In genomic region chr2:110993557-110994231, GRCh38 we compare ENCODE assay signal across 9 cellular contexts.
DNase-seq lines count a peak whose midpoint lies in the region; ATAC-seq, FAIRE-seq and TF ChIP-seq lines count a peak whose summit lies in the region.
"Had no signal": no experiment of that assay in that cellular context is flagged by ENCODE, and none has a peak within 500 bp of the region (broad histone marks: within the 10 kb centered on the region; RNA-seq: fewer than 3 reads in every experiment).

No MANE protein-coding gene starts in this region.

- H3K4me2 ChIP-seq in PC-3 (ENCODE audit: low read length): no peak overlapping the region

- no peak overlapping the region for H3K27ac ChIP-seq in PC-3 (ENCODE audit: low read length)
- H3K27ac ChIP-seq in ovary: no peak overlapping the region

- CTCF ChIA-PET in PC-3 (lab: Charles Lee): no interaction called here

- no peaks in the 10 kb centered on the region for H3K9me3 ChIP-seq in PC-3 (ENCODE audit: low read length)
- no peaks in the 10 kb centered on the region for H3K9me3 ChIP-seq in ovary

- 51 to 62% (median 61%) methylated on average over 4 of the region's 4 CpGs for WGBS in ovary, 3 donors

- no peaks in the 10 kb centered on the region for H3K9me2 ChIP-seq in PC-3 (replicated peaks; ENCODE audit: low read length)

- H3K27me3 ChIP-seq in PC-3 (ENCODE audit: low read length) (no peaks in the 10 kb centered on the region), ovary (no peaks in the 10 kb centered on the region)

- no peak overlapping the region for H3K4me3 ChIP-seq in PC-3 (ENCODE audit: low read length)
- H3K4me3 ChIP-seq in ovary: no peak overlapping the region

- ATAC-seq in PC-3: no peak
- ATAC-seq in HG03139 (IDR thresholded peaks at IDR 0.05; ENCODE audit: unreplicated experiment): no peak
- no peak for ATAC-seq in HG02763 (IDR thresholded peaks at IDR 0.05; ENCODE audit: unreplicated experiment)
- no peak for ATAC-seq in left lobe of liver

- TF ChIP-seq CTCF in PC-3 (conservative IDR thresholded peaks at IDR 0.05; ENCODE audit: low read depth, low read length): no peak
- no peak for TF ChIP-seq CTCF in ovary (IDR thresholded peaks at IDR 0.05)

- H3K36me3 ChIP-seq in PC-3 (ENCODE audit: low read depth, low read length) (no peaks in the 10 kb centered on the region), ovary (no peaks in the 10 kb centered on the region)

- DNase-seq in A172 (ENCODE audit: low spot score) (peak; percentile 16), DMS53 (lab: John Stamatoyannopoulos, UW) (peak; percentile 87), PC-3 (peak; percentile 29), ovary (no peak), left lobe of liver (ENCODE audit: low spot score) (no peak)
- DNase-seq: activated CD4-positive, alpha-beta T cell treated with anti-CD3 and anti-CD28 coated beads, Interleukin-2, amount 10 ng/mL, durations not matched to agents 7 days and 5 days had no signal

- intact Hi-C loops in PC-3 (cut with micrococcal nuclease) (no loop called here), ovary (cut with DNase I) (no loop called here)

- no peak overlapping the region for H2AFZ ChIP-seq in PC-3 (ENCODE audit: low read length)

- H3K4me1 ChIP-seq in PC-3 (ENCODE audit: insufficient read depth, low read length) (no peaks in the 10 kb centered on the region), ovary (ENCODE audit: insufficient read depth) (no peaks in the 10 kb centered on the region)

- no peaks in the 10 kb centered on the region for H3K79me2 ChIP-seq in PC-3 (ENCODE audit: low read length)

- H4K20me1 ChIP-seq in PC-3 (ENCODE audit: low read length): no peaks in the 10 kb centered on the region

- POLR2A ChIA-PET in PC-3 (lab: Charles Lee; ENCODE audit: unreplicated experiment): no interaction called here

- no peaks in the 10 kb centered on the region for H3F3A ChIP-seq in PC-3 (ENCODE audit: low read length, unreplicated experiment)

- no peak for TF ChIP-seq POLR2A in ovary (IDR thresholded peaks at IDR 0.05)

- no TSS peak for BruUV-seq in PC-3 (replicated peaks; lab: Mats Ljungman, UMichigan)

- no peak overlapping the region for H3K9ac ChIP-seq in PC-3 (ENCODE audit: low read length)

- FAIRE-seq in islet of Langerhans (lab: Jason Lieb, UNC): peak; percentile 66

- TF ChIP-seq EP300 in ovary (IDR thresholded peaks at IDR 0.05): no peak

Comparison
In these comparisons a context has a peak if more than half of its experiments do, and no peak if none do; other contexts are left out.
1. DNase-seq: peak in A172 (single experiment), DMS53 (single experiment) and PC-3 (single experiment); none in ovary (0 of 5) and left lobe of liver (single experiment).